Comparison of ENCODE assay signal across 1 cellular context in the genomic region with DNA sequence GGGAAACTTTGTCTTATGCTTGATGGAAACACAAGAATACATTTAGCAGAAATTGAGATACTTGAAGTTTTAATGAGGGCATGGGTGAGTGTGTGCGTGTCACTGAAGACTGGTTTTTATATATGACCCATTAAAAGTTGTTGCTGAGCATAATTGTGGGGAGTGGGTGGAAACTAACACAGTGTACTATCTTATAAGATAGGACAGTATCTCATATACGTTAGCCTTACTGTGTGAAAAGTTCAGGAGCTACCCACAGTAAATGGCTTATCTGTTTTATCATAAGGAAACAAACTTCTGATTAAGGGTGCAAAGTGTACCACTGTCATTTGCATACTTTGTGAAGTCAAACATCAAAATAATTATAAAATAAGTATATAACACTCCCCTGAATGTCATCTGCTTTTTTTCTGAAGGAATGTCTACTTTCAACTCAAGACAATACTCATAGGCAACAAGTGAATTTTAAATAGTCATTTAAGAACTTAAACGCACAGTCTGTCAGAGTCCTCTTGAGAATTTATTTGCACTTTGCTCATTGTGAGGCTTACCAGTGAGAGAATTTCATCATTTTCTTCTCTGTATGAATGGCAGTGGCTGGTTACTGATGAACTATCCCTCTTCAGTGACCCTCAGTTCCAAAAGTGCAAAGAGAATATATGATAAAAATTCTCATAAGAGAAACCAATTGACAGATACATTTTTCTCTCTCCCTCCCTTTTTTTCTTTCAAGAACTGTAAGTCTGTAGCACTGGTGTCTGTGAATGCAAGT.
TF ChIP-seq lines count a peak whose summit lies in the region.

No MANE protein-coding gene starts in this region.

TF ChIP-seq in A549, 52 proteins besides CTCF, POLR2A, EP300 and RAD21:
- TF ChIP-seq CBX2 (IDR thresholded peaks at IDR 0.05; ENCODE audit: borderline replicate concordance, low read depth), result no peak
- TF ChIP-seq RARB (CRISPR knock-in tag; IDR thresholded peaks at IDR 0.05), result no peak
- no peak for TF ChIP-seq ESRRA (IDR thresholded peaks at IDR 0.05; ENCODE audit: borderline replicate concordance, low read length)
- TF ChIP-seq MAFK (IDR thresholded peaks at IDR 0.05; ENCODE audit: partially characterized antibody), result no peak
- TF ChIP-seq, protein P1, sequence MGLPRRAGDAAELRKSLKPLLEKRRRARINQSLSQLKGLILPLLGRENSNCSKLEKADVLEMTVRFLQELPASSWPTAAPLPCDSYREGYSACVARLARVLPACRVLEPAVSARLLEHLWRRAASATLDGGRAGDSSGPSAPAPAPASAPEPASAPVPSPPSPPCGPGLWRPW (IDR thresholded peaks at IDR 0.05), result no peak
- TF ChIP-seq SREBF2 (IDR thresholded peaks at IDR 0.05), result no peak
- TF ChIP-seq KDM1A (IDR thresholded peaks at IDR 0.05; ENCODE audit: low read depth), result no peak
- TF ChIP-seq, protein P2, sequence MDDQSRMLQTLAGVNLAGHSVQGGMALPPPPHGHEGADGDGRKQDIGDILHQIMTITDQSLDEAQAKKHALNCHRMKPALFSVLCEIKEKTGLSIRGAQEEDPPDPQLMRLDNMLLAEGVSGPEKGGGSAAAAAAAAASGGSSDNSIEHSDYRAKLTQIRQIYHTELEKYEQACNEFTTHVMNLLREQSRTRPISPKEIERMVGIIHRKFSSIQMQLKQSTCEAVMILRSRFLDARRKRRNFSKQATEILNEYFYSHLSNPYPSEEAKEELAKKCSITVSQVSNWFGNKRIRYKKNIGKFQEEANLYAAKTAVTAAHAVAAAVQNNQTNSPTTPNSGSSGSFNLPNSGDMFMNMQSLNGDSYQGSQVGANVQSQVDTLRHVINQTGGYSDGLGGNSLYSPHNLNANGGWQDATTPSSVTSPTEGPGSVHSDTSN (IDR thresholded peaks at IDR 0.05), result no peak
- TF ChIP-seq HEYL (CRISPR knock-in tag; IDR thresholded peaks at IDR 0.05), result no peak
- no peak for TF ChIP-seq TP53 (CRISPR knock-in tag; IDR thresholded peaks at IDR 0.05)
- no peak for TF ChIP-seq NR3C1 (IDR thresholded peaks at IDR 0.05)
- TF ChIP-seq, protein P3, sequence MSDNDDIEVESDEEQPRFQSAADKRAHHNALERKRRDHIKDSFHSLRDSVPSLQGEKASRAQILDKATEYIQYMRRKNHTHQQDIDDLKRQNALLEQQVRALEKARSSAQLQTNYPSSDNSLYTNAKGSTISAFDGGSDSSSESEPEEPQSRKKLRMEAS (IDR thresholded peaks at IDR 0.05), result no peak
- no peak for TF ChIP-seq EHF (CRISPR knock-in tag; IDR thresholded peaks at IDR 0.05)
